9 cellular contexts compared by ENCODE assay signal in genomic region chr12:121535150-121536057, GRCh38. TPM values are rescaled to one million over a fixed set of nuclear protein-coding genes. Genes with fewer than 3 reads are reported as not detected.
DNase-seq lines count a peak whose midpoint lies in the region; ATAC-seq and TF ChIP-seq lines count a peak whose summit lies in the region.
"Had no signal": no experiment of that assay in that cellular context is flagged by ENCODE, and none has a peak within 500 bp of the region (broad histone marks: within the 10 kb centered on the region; RNA-seq: fewer than 3 reads in every experiment).

No MANE protein-coding gene starts in this region.

- no peak overlapping the region; the same call in 1 of the 2 replicates for H2AFZ ChIP-seq in Karpas-422 (ENCODE audit: low read length)
- H2AFZ ChIP-seq in neural cell (ENCODE audit: low read depth, low read length) = peak overlapping the region; percentile 35

- peak overlapping the region; percentile 53; the same call in 1 of the 2 replicates for H3K27ac ChIP-seq in BLaER1
- peak overlapping the region; percentile 99 for H3K27ac ChIP-seq in Karpas-422 (ENCODE audit: low read length)
- H3K27ac ChIP-seq in duodenal mucosa (ENCODE audit: low read depth, low read length) = peak overlapping the region; percentile 65
- H3K27ac ChIP-seq in neural cell (ENCODE audit: low read length) = peak overlapping the region; percentile 80
- H3K27ac ChIP-seq: VCaP had no signal

- peaks cover 29% of the 10 kb centered on the region for H3K36me3 ChIP-seq in BLaER1
- no peaks in the 10 kb centered on the region; the same call in 1 of the 2 replicates for H3K36me3 ChIP-seq in Karpas-422 (ENCODE audit: insufficient read depth, low read length)
- H3K36me3 ChIP-seq in duodenal mucosa (ENCODE audit: control insufficient read depth in 1 of 2, insufficient read depth in 2 of 2, low read length in 2 of 2) = peaks cover 3 to 26% of the 10 kb centered on the region in 2 donors
- no peaks in the 10 kb centered on the region for H3K36me3 ChIP-seq in neural cell (ENCODE audit: insufficient read depth, low read length)

- no peak for TF ChIP-seq CTCF in neural cell (IDR thresholded peaks at IDR 0.05; ENCODE audit: poor library complexity, severe bottlenecking)

- no peaks in the 10 kb centered on the region for H3K27me3 ChIP-seq in BLaER1
- no peaks in the 10 kb centered on the region for H3K27me3 ChIP-seq in Karpas-422 (ENCODE audit: low read length)
- no peaks in the 10 kb centered on the region for H3K27me3 ChIP-seq in duodenal mucosa (ENCODE audit: control insufficient read depth in 1 of 2, insufficient read depth in 2 of 2, low read length in 2 of 2)
- peaks cover 4% of the 10 kb centered on the region for H3K27me3 ChIP-seq in neural cell (ENCODE audit: insufficient read depth, low read depth, low read length)

- H4K20me1 ChIP-seq in BLaER1 (peaks cover 17% of the 10 kb centered on the region; the same call in 1 of the 2 replicates), Karpas-422 (ENCODE audit: insufficient read depth, low read depth, low read length) (no peaks in the 10 kb centered on the region), neural cell (ENCODE audit: insufficient read depth) (no peaks in the 10 kb centered on the region)

- H3K4me2 ChIP-seq in BLaER1 (peak overlapping the region; percentile 100), Karpas-422 (ENCODE audit: low read depth, low read length, poor library complexity, severe bottlenecking) (peak overlapping the region; percentile 96), neural cell (ENCODE audit: low read length) (peak overlapping the region; percentile 66)

- H3K79me2 ChIP-seq in Karpas-422 (ENCODE audit: low read length) = peaks cover 21% of the 10 kb centered on the region
- no peaks in the 10 kb centered on the region for H3K79me2 ChIP-seq in neural cell (replicated peaks; ENCODE audit: insufficient read depth, low read length)

- H3F3A ChIP-seq in neural cell (ENCODE audit: insufficient read depth, low read length, poor library complexity, severe bottlenecking) = no peaks in the 10 kb centered on the region

- peak; percentile 59 for DNase-seq in Karpas-422
- no peak for DNase-seq in T-helper 9 cell
- DNase-seq in NCI-H446 treated with DMSO at 0.1 percent for 48 hours (lab: John Stamatoyannopoulos, UW) = no peak

- no peak for ATAC-seq in HG03025 (IDR thresholded peaks at IDR 0.05; ENCODE audit: low FRiP score, unreplicated experiment)
- ATAC-seq in GM21447 (IDR thresholded peaks at IDR 0.05; ENCODE audit: unreplicated experiment) = no peak

- no peak for TF ChIP-seq RAD21 in neural cell (conservative IDR thresholded peaks at IDR 0.05)

- H3K4me3 ChIP-seq in BLaER1 = no peak overlapping the region
- H3K4me3 ChIP-seq in Karpas-422 (ENCODE audit: low read length) = peak overlapping the region; percentile 84
- peak overlapping the region; percentile 66 to 69 for H3K4me3 ChIP-seq in duodenal mucosa (ENCODE audit: low read depth in 1 of 2, low read length in 2 of 2)
- H3K4me3 ChIP-seq in neural cell (ENCODE audit: low read length) = peak overlapping the region; percentile 70

- no peak for TF ChIP-seq EP300 in neural cell (conservative IDR thresholded peaks at IDR 0.05; ENCODE audit: poor library complexity, severe bottlenecking)

- H3K9ac ChIP-seq in BLaER1 = peak overlapping the region; percentile 45; the same call in 1 of the 2 replicates
- peak overlapping the region; percentile 95 for H3K9ac ChIP-seq in Karpas-422 (ENCODE audit: low read length)
- peak overlapping the region in 1 of 2 donors; percentile 19 for H3K9ac ChIP-seq in duodenal mucosa (ENCODE audit: low read depth in 1 of 2, low read length in 2 of 2)
- peak overlapping the region; percentile 66 for H3K9ac ChIP-seq in neural cell (ENCODE audit: low read length)

- H3K9me2 ChIP-seq in Karpas-422 (replicated peaks; ENCODE audit: insufficient read depth, low read length) (no peaks in the 10 kb centered on the region), neural cell (ENCODE audit: insufficient read depth, low read length) (no peaks in the 10 kb centered on the region)

- H3K9me3 ChIP-seq in BLaER1 (no peaks in the 10 kb centered on the region), Karpas-422 (ENCODE audit: low read length) (no peaks in the 10 kb centered on the region), duodenal mucosa (ENCODE audit: control insufficient read depth in 1 of 2, low read length in 2 of 2) (no peaks in the 10 kb centered on the region), neural cell (ENCODE audit: low read length) (no peaks in the 10 kb centered on the region)

- H3K4me1 ChIP-seq in BLaER1 (peaks cover 65% of the 10 kb centered on the region), Karpas-422 (ENCODE audit: low read length) (peaks cover 64% of the 10 kb centered on the region), duodenal mucosa (ENCODE audit: control insufficient read depth in 1 of 2, insufficient read depth in 2 of 2, low read length in 2 of 2) (peaks cover 43 to 50% of the 10 kb centered on the region in 2 donors)

TF ChIP-seq in neural cell, 6 proteins besides CTCF, POLR2A, EP300 and RAD21:
- TF ChIP-seq POLR2AphosphoS5 (IDR thresholded peaks at IDR 0.05) = no peak
- no peak for TF ChIP-seq SMC3 (conservative IDR thresholded peaks at IDR 0.05; ENCODE audit: poor library complexity)
- TF ChIP-seq EZH2 (IDR thresholded peaks at IDR 0.05; ENCODE audit: borderline replicate concordance, insufficient read depth, low read length, poor library complexity, severe bottlenecking) = no peak
- TF ChIP-seq REST (IDR thresholded peaks at IDR 0.05; ENCODE audit: borderline replicate concordance) = no peak
- TF ChIP-seq TAF1 (IDR thresholded peaks at IDR 0.05; ENCODE audit: low read depth) = no peak
- TF ChIP-seq MXI1 (conservative IDR thresholded peaks at IDR 0.05; ENCODE audit: poor library complexity, severe bottlenecking) = no peak

RNA-seq across cellular contexts. Expression of gene KDM2B, which starts 45.4 kb away (rescaled TPM):
- total RNA-seq in Karpas-422 (2014; rRNA removed; shearing (Covaris generic); ENCODE audit: low replicate concordance) = 39.1 and 102 TPM in 2 replicates
- polyA plus RNA-seq in neural cell = 85.5 and 93.8 TPM in 2 replicates
- polyA minus RNA-seq in neural cell = 76.6 and 96.2 TPM in 2 replicates
